15 cellular contexts compared by ENCODE assay signal in the genomic region with DNA sequence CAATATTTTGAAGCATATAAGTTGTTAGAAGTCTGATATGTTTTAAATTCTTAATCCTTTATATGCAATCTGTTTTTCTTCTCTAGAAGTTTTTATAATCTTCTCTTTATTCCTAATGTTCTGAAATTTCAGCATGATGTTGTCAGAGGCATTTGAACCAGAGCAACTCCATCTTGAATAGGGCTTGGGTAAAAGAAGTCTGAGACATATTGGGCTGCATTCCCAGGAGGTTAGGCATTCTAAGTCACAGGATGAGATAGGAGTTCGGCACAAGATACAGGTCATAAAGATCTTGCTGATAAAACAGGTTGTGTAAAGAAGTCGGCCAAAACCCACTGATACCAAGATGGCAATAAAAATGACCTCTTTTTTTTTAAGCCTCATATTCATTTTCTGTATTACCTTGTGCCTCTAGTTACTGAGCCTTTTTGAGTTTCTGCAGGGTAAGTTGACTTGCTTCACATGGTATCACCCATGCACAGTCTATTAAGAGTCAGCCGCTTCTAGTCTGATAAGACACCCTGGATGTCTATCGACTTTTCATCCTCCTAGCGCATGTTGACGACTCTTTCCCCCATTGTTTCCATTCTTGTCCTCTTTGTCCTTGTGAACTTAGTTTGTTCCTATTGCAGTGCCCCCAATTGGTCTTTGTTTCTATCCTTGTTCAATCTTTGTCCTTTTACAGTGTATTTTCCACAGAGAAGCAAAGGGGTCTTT.
"Had no signal": no experiment of that assay in that cellular context is flagged by ENCODE, and none has a peak within 500 bp of the region (broad histone marks: within the 10 kb centered on the region; RNA-seq: fewer than 3 reads in every experiment).

No MANE protein-coding gene starts in this region.

- H3K27me3 ChIP-seq: colonic mucosa, foreskin keratinocyte, tibial artery, upper lobe of left lung, uterus had no signal

- DNase-seq: colonic mucosa; effector CD4-positive, alpha-beta T cell; endodermal cell; foreskin keratinocyte; left colon; mammary epithelial cell; naive thymus-derived CD4-positive, alpha-beta T cell; posterior cingulate gyrus; right cardiac atrium; small intestine; stimulated activated CD4-positive, alpha-beta T cell treated with anti-CD3 and anti-CD28 coated beads, Interleukin-12 subunit alpha, Interleukin-12 subunit beta, amount 100 ng/mL, for 4 hours; stimulated activated naive CD4-positive, alpha-beta T cell treated with Interleukin-2 at 50 U/mL for 16 hours; tibial artery; upper lobe of left lung; uterus had no signal

- H3K27ac Mint-ChIP-seq: endodermal cell; naive thymus-derived CD4-positive, alpha-beta T cell had no signal

- H3K4me3 ChIP-seq: colonic mucosa, tibial artery, upper lobe of left lung, uterus had no signal

- H3K36me3 ChIP-seq: colonic mucosa, tibial artery, upper lobe of left lung, uterus had no signal

- H3K27ac ChIP-seq: colonic mucosa, foreskin keratinocyte, upper lobe of left lung, uterus had no signal

- H3K4me1 ChIP-seq: foreskin keratinocyte had no signal

- H3K9me3 ChIP-seq: colonic mucosa, tibial artery, uterus had no signal

- H3K4me1 Mint-ChIP-seq: naive thymus-derived CD4-positive, alpha-beta T cell had no signal

- H3K4me3 Mint-ChIP-seq: endodermal cell; naive thymus-derived CD4-positive, alpha-beta T cell had no signal
